In the genomic region with DNA sequence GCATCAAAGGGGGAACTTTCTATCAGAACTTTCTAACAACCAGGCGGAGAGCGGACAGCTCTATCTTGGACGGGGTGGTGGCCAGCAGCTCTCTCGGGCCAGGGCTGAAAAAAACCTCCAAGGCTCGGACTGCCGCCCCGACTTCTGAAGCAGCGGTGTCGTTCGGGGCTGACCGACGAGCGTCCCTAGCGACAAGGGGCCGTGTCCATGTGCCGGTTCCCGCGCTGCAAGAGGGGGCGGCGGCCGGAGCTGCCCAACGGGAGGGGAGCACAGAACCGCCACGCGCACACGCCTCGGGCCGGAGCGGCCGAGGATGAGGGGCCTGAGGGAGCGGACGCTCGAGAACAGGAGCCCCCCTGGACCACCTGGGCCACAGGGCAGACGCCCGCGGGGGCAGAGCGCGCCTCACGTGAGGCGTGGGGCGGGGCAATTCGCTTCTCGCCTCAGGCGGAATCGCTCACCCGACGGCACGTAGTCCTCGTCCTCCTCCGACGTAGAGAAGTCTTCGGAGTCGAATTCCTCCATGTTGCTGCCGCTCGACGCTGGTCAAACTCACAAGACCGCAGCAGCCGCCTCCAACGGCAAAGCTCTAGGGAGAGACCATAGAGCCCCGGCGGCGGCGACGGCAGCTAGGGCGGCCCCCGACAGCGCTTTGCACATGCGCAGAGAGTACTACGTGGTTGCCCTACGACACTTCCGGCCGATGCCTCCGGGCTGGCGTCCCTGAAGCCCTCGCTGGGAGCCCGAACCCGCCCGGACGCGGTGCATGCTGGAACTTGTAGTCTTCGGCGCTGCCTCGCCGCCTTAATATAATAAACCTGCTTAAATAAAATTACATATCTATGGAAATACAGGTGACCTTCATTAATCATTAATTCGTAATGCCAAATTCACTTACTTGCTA, we compare ENCODE assay signal across 8 cellular contexts. TPM values are rescaled to one million over a fixed set of nuclear protein-coding genes. Genes with fewer than 3 reads are reported as not detected.
DNase-seq lines count a peak whose midpoint lies in the region; ATAC-seq and TF ChIP-seq lines count a peak whose summit lies in the region.

TSS of gene CFDP1 (minus strand) at position 676 of the 904 bp plus-strand sequence. CDS start at position 525, 151 bp downstream.

- POLR2A ChIA-PET in naive thymus-derived CD8-positive, alpha-beta T cell (lab: Charles Lee), result interaction anchor here (0.7 to 3.9 kb wide), 20 partner anchors 11 to 565 kb away, joined by 3 to 43 read pairs (median 4); partner anchors contain the start of genes ADAT1, GABARAPL2, KARS1 and TERF2IP

- no peaks in the 10 kb centered on the region for H4K20me1 ChIP-seq in DOHH2 (ENCODE audit: control insufficient read depth, insufficient read depth, low read depth, low read length)
- no peaks in the 10 kb centered on the region for H4K20me1 ChIP-seq in GM23248 (ENCODE audit: insufficient read depth)
- H4K20me1 ChIP-seq in fibroblast of lung (ENCODE audit: control insufficient read depth, extremely low read depth, insufficient read depth, low read length), result no peaks in the 10 kb centered on the region

- H3K4me3 Mint-ChIP-seq in activated T-helper 17 cell treated with anti-CD3 and anti-CD28 coated beads, Interleukin-2, amount 50 U/mL, for 72 hours, result peak within 1 kb of the TSS; percentile 82
- peak within 1 kb of the TSS; percentile 90 to 97 (median 94) for H3K4me3 Mint-ChIP-seq in naive thymus-derived CD8-positive, alpha-beta T cell

- peak; percentile 94 for ATAC-seq in activated T-helper 17 cell treated with anti-CD3 and anti-CD28 coated beads, Interleukin-2, amount 50 U/mL, for 72 hours (replicated peaks)
- peak; percentile 85 to 86 for ATAC-seq in naive thymus-derived CD8-positive, alpha-beta T cell

- H3K9ac ChIP-seq in GM23248 (peak within 1 kb of the TSS; percentile 96), fibroblast of lung (ENCODE audit: insufficient read depth, low read length) (peak within 1 kb of the TSS; percentile 92)

- WGBS in GM23248 (ENCODE audit: low coverage in 1 of 2, low lambda C conversion rate in 2 of 2, missing lambda C conversion rate in 2 of 2), 2 experiments, result 2% methylated on average over 60 to 80 of the region's 85 CpGs

- peak within 1 kb of the TSS; percentile 69 for H3K27ac ChIP-seq in DOHH2 (ENCODE audit: low read depth, low read length)
- H3K27ac ChIP-seq in GM23248, result peak within 1 kb of the TSS; percentile 97
- H3K27ac ChIP-seq in fibroblast of lung (ENCODE audit: insufficient read depth, low read length), result peak within 1 kb of the TSS; percentile 97

- DNase-seq in GM23248 (peak; percentile 99), LHCN-M2 (ENCODE audit: low read depth) (peak; percentile 90), RPMI8226 (peak; percentile 99), fibroblast of lung (ENCODE audit: low read depth in 2 of 2) (peak; percentile 86 to 95)
- DNase-seq in naive thymus-derived CD8-positive, alpha-beta T cell, result peak; percentile 90 to 98 (median 96)
- DNase-seq in stimulated activated naive CD4-positive, alpha-beta T cell (lab: John Stamatoyannopoulos, UW), result peak; percentile 91 to 97 (median 93)

- in situ Hi-C loops in GM23248 (cut with MboI), result no loop called here

- peak within 1 kb of the TSS; percentile 94 for H3K4me3 ChIP-seq in DOHH2 (ENCODE audit: low read length)
- H3K4me3 ChIP-seq in GM23248, result peak within 1 kb of the TSS; percentile 94
- H3K4me3 ChIP-seq in fibroblast of lung (replicated peaks in 1 of 4; ENCODE audit: control extremely low read depth in 1 of 4, insufficient read depth in 1 of 4, low read depth in 3 of 4, low read length in 4 of 4), result peak within 1 kb of the TSS; percentile 83 to 96 (median 88)

- peaks cover 16% of the 10 kb centered on the region for H3K36me3 Mint-ChIP-seq in activated T-helper 17 cell treated with anti-CD3 and anti-CD28 coated beads, Interleukin-2, amount 50 U/mL, for 72 hours (ENCODE audit: low read depth)
- peaks cover 0 to 3% (median 0%) of the 10 kb centered on the region in 3 donors for H3K36me3 Mint-ChIP-seq in naive thymus-derived CD8-positive, alpha-beta T cell

- no peaks in the 10 kb centered on the region for H3K27me3 Mint-ChIP-seq in activated T-helper 17 cell treated with anti-CD3 and anti-CD28 coated beads, Interleukin-2, amount 50 U/mL, for 72 hours
- H3K27me3 Mint-ChIP-seq in naive thymus-derived CD8-positive, alpha-beta T cell, result no peaks in the 10 kb centered on the region

- H2AFZ ChIP-seq in GM23248 (peak within 1 kb of the TSS; percentile 97), fibroblast of lung (ENCODE audit: low read length) (peak within 1 kb of the TSS; percentile 92)

- H3K36me3 ChIP-seq in DOHH2 (ENCODE audit: control insufficient read depth, low read length), result no peaks in the 10 kb centered on the region
- no peaks in the 10 kb centered on the region for H3K36me3 ChIP-seq in GM23248 (ENCODE audit: low read depth)
- no peaks in the 10 kb centered on the region for H3K36me3 ChIP-seq in fibroblast of lung (ENCODE audit: control insufficient read depth, insufficient read depth, low read length)

- H3F3A ChIP-seq in DOHH2 (ENCODE audit: control insufficient read depth, insufficient read depth) (no peaks in the 10 kb centered on the region), GM23248 (ENCODE audit: insufficient read depth) (peaks cover 22% of the 10 kb centered on the region)

- H3K4me1 Mint-ChIP-seq in activated T-helper 17 cell treated with anti-CD3 and anti-CD28 coated beads, Interleukin-2, amount 50 U/mL, for 72 hours, result peaks cover 9% of the 10 kb centered on the region
- peaks cover 20 to 53% (median 44%) of the 10 kb centered on the region in 4 donors for H3K4me1 Mint-ChIP-seq in naive thymus-derived CD8-positive, alpha-beta T cell

- TF ChIP-seq CTCF in DOHH2 (IDR thresholded peaks at IDR 0.05; ENCODE audit: low read depth, low read length, poor library complexity, severe bottlenecking) (no peak), fibroblast of lung (conservative IDR thresholded peaks at IDR 0.05 in 1 of 2, IDR thresholded peaks at IDR 0.05 in 1 of 2; ENCODE audit: low read depth in 1 of 2, low read length in 2 of 2) (no peak)

- peak within 1 kb of the TSS; percentile 82 for H3K27ac Mint-ChIP-seq in activated T-helper 17 cell treated with anti-CD3 and anti-CD28 coated beads, Interleukin-2, amount 50 U/mL, for 72 hours
- H3K27ac Mint-ChIP-seq in naive thymus-derived CD8-positive, alpha-beta T cell, result peak within 1 kb of the TSS; percentile 94 to 99 (median 96)

- H3K9me2 ChIP-seq in DOHH2 (replicated peaks; ENCODE audit: control insufficient read depth, low read length), result no peaks in the 10 kb centered on the region
- no peaks in the 10 kb centered on the region for H3K9me2 ChIP-seq in GM23248 (ENCODE audit: insufficient read depth)

- no peaks in the 10 kb centered on the region for H3K27me3 ChIP-seq in DOHH2 (ENCODE audit: control insufficient read depth, low read length)
- H3K27me3 ChIP-seq in GM23248 (replicated peaks; ENCODE audit: insufficient read depth), result no peaks in the 10 kb centered on the region
- H3K27me3 ChIP-seq in fibroblast of lung (ENCODE audit: control insufficient read depth, insufficient read depth, low read length), result no peaks in the 10 kb centered on the region

- peak within 1 kb of the TSS; percentile 98 for H3K4me2 ChIP-seq in DOHH2 (ENCODE audit: low read length)
- H3K4me2 ChIP-seq in GM23248 (ENCODE audit: unreplicated experiment), result peak within 1 kb of the TSS; percentile 99
- H3K4me2 ChIP-seq in fibroblast of lung (ENCODE audit: extremely low read depth, insufficient read depth, low read length), result peak within 1 kb of the TSS; percentile 64

- H3K79me2 ChIP-seq in DOHH2 (ENCODE audit: control insufficient read depth, low read length) (peaks cover 52% of the 10 kb centered on the region), GM23248 (ENCODE audit: insufficient read depth) (peaks cover 51% of the 10 kb centered on the region), fibroblast of lung (ENCODE audit: control insufficient read depth, insufficient read depth, low read length) (peaks cover 22% of the 10 kb centered on the region)

- H3K4me1 ChIP-seq in DOHH2 (ENCODE audit: control insufficient read depth, low read length), result peaks cover 32% of the 10 kb centered on the region
- peaks cover 7% of the 10 kb centered on the region for H3K4me1 ChIP-seq in GM23248 (ENCODE audit: insufficient read depth)
- H3K4me1 ChIP-seq in fibroblast of lung (ENCODE audit: control insufficient read depth, extremely low read depth, insufficient read depth, low read length), result peaks cover 4% of the 10 kb centered on the region

- no peaks in the 10 kb centered on the region for H3K9me3 ChIP-seq in DOHH2 (ENCODE audit: control insufficient read depth, insufficient read depth, low read length)
- no peaks in the 10 kb centered on the region for H3K9me3 ChIP-seq in GM23248 (ENCODE audit: low read depth)
- no peaks in the 10 kb centered on the region for H3K9me3 ChIP-seq in fibroblast of lung (ENCODE audit: control insufficient read depth, insufficient read depth, low read depth, low read length)

- no peaks in the 10 kb centered on the region for H3K9me3 Mint-ChIP-seq in activated T-helper 17 cell treated with anti-CD3 and anti-CD28 coated beads, Interleukin-2, amount 50 U/mL, for 72 hours
- H3K9me3 Mint-ChIP-seq in naive thymus-derived CD8-positive, alpha-beta T cell, result peaks cover 0 to 9% (median 0%) of the 10 kb centered on the region in 9 donors

RNA-seq across cellular contexts. Expression of gene CFDP1, which starts in this region (rescaled TPM):
- 30.4 and 36.9 TPM in 2 replicates for total RNA-seq in GM23248 (2014; rRNA removed; shearing (Covaris generic))
- polyA plus RNA-seq in GM23248 (2016; fragmentation: Nextera tagmentation; extraction: Ambion mirVana) (45.2 and 46.7 TPM in 2 replicates), fibroblast of lung (69.6 and 80.0 TPM in 2 replicates)
- total RNA-seq in LHCN-M2 (2014; rRNA removed) (57.5 and 63.3 TPM in 2 replicates), fibroblast of lung (47.9 and 59.8 TPM in 2 replicates)
- polyA plus RNA-seq in LHCN-M2 (2012), result 53.1 TPM
- 10 to 100 TPM; 35.1 to 52.3 TPM for total RNA-seq in activated T-helper 17 cell treated with anti-CD3 and anti-CD28 coated beads, Interleukin-2, amount 50 U/mL, for 72 hours
- 71.6 and 79.4 TPM in 2 replicates for polyA plus RNA-seq in fibroblast of lung (2012)
- polyA minus RNA-seq in fibroblast of lung (ENCODE audit: low replicate concordance), result 10.1 and 14.2 TPM in 2 replicates
- total RNA-seq in naive thymus-derived CD8-positive, alpha-beta T cell, result 10 to 100 TPM; 34.9 to 39.0 TPM
- polyA plus RNA-seq in naive thymus-derived CD8-positive, alpha-beta T cell, result 10 to 100 TPM; 34.3 to 36.8 (median 34.5) TPM

Comparison
In these comparisons a context has a peak if more than half of its experiments do, and no peak if none do; other contexts are left out.
1. Peak in every context shown above with its lines: DNase-seq, ATAC-seq, H3K4me3 ChIP-seq and H3K27ac ChIP-seq.